16 cellular contexts compared by ENCODE assay signal in the genomic region with DNA sequence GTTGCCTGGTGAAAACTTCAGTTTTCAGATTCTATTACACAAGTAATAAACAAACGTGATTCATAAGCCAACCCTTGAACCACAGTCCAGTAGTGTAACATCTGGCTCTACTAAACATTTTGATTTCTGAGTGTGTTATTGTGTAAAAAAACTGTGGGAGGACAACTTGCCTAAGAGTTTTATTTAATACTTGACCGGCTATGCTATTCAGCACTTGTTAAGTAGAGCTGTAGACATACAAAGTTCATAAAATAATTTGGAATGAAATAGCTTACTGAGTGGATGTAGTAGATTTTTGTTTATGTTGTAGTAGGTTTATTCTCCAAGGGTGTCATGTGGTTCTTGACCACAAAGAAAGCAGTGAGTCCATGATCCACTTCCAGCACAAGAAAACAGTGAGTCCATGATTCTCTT. TPM values are rescaled to one million over a fixed set of nuclear protein-coding genes. Genes with fewer than 3 reads are reported as not detected.
A peak's percentile ranks its signal among the peaks of the same experiment; 100 is the strongest.
DNase-seq lines count a peak whose midpoint lies in the region; ATAC-seq and TF ChIP-seq lines count a peak whose summit lies in the region.
"Had no signal": no experiment of that assay in that cellular context is flagged by ENCODE, and none has a peak within 500 bp of the region (broad histone marks: within the 10 kb centered on the region; RNA-seq: fewer than 3 reads in every experiment).

No MANE protein-coding gene starts in this region.

- no peaks in the 10 kb centered on the region for H3K9me3 ChIP-seq in left lung
- H3K9me3 ChIP-seq in aorta (ENCODE audit: control insufficient read depth, low read length): no peaks in the 10 kb centered on the region
- H3K9me3 ChIP-seq: esophagus squamous epithelium, neutrophil had no signal

- H3K36me3 ChIP-seq in left lung: no peaks in the 10 kb centered on the region
- no peaks in the 10 kb centered on the region for H3K36me3 ChIP-seq in aorta (ENCODE audit: control insufficient read depth in 1 of 2, insufficient read depth in 2 of 2, low read length in 1 of 2)
- H3K36me3 ChIP-seq: esophagus squamous epithelium, neutrophil, WERI-Rb-1 had no signal

- TF ChIP-seq CTCF in coronary artery (IDR thresholded peaks at IDR 0.05) (no peak), left lung (IDR thresholded peaks at IDR 0.05) (no peak)

- ATAC-seq in left lung (peak; percentile 74), aorta (ENCODE audit: low FRiP score) (peak; percentile 60), GM21786 (IDR thresholded peaks at IDR 0.05; ENCODE audit: unreplicated experiment) (no peak)
- ATAC-seq: activated T-helper 17 cell treated with anti-CD3 and anti-CD28 coated beads, Interleukin-2, amount 50 U/mL, for 72 hours had no signal

- 47% methylated on average over 2 of the region's 2 CpGs for WGBS in aorta, 2 donors

- H3K4me1 ChIP-seq in left lung (no peaks in the 10 kb centered on the region), aorta (ENCODE audit: control insufficient read depth in 1 of 2, insufficient read depth in 2 of 2, low read length in 2 of 2) (peaks cover 0 to 15% of the 10 kb centered on the region in 2 donors)

- H3K27ac ChIP-seq in coronary artery (peak overlapping the region; percentile 36 to 65), left lung (no peak overlapping the region), aorta (ENCODE audit: low read depth in 1 of 2, low read length in 2 of 2) (peak overlapping the region; percentile 3 to 37)
- H3K27ac ChIP-seq: neutrophil, WERI-Rb-1 had no signal

- DNase-seq in H4 (ENCODE audit: low spot score) (peak; percentile 53), coronary artery (ENCODE audit: low spot score) (no peak), left lung (no peak), aorta (no peak), NK-92 (lab: John Stamatoyannopoulos, UW; ENCODE audit: unreplicated experiment) (no peak), NCI-H2196 treated with DMSO at 0.1 percent for 48 hours (lab: John Stamatoyannopoulos, UW; ENCODE audit: unreplicated experiment) (no peak)
- DNase-seq: esophagus squamous epithelium; GF-D8; NCI-H2081; NCI-H526; stimulated activated naive CD4-positive, alpha-beta T cell; SW 1271; WERI-Rb-1 had no signal

- intact Hi-C loops in left lung (cut with DNase I): no loop called here
- intact Hi-C loops in aorta (cut with DNase I): loop anchor here in 1 of 2 donors (10.0 kb wide), 1 partner anchor 135 kb away; the partner anchor contains the start of genes AP3S1 and ATG12

- H3K27me3 ChIP-seq in left lung (no peaks in the 10 kb centered on the region), aorta (ENCODE audit: control insufficient read depth in 1 of 2, insufficient read depth in 2 of 2, low read length in 1 of 2) (no peaks in the 10 kb centered on the region)

- H3K4me3 ChIP-seq in coronary artery: no peak overlapping the region
- H3K4me3 ChIP-seq in left lung: no peak overlapping the region
- H3K4me3 ChIP-seq in aorta (ENCODE audit: low read length in 2 of 2): no peak overlapping the region
- H3K4me3 ChIP-seq: esophagus squamous epithelium had no signal

RNA-seq across cellular contexts. Expression of gene LVRN, which starts 17.4 kb away (rescaled TPM):
- not detected in 2 replicates for total RNA-seq in H4 (2014; rRNA removed; shearing (Covaris generic))
- total RNA-seq in left lung (under 1 TPM; 0.06 to 0.45 TPM), aorta (10 to 100 TPM in 1 of 2 donors, 1 to 10 TPM in 1; 1.4 to 11.0 TPM)
- under 1 TPM; 0.26 to 0.88 TPM for polyA plus RNA-seq in aorta

RNA-seq across cellular contexts. Expression of gene ARL14EPL, which starts 52.6 kb away (rescaled TPM):
- 1.3 TPM in 1 of 2 replicates, not detected in the other for total RNA-seq in H4 (2014; rRNA removed; shearing (Covaris generic))
- not detected for total RNA-seq in left lung
- total RNA-seq in aorta: under 1 TPM in 1 of 2 donors, not detected in 1; 0.63 TPM
- not detected for polyA plus RNA-seq in aorta
- total RNA-seq: activated T-helper 17 cell treated with anti-CD3 and anti-CD28 coated beads, Interleukin-2, amount 50 U/mL, for 72 hours; esophagus squamous epithelium had no signal

Comparison
In these comparisons a context has a peak if more than half of its experiments do, and no peak if none do; other contexts are left out.
1. H3K27ac ChIP-seq: peak in coronary artery (2 of 2) and aorta (2 of 2); none in left lung (0 of 2).